ENCODE assay signal across 11 cellular contexts in the genomic region with DNA sequence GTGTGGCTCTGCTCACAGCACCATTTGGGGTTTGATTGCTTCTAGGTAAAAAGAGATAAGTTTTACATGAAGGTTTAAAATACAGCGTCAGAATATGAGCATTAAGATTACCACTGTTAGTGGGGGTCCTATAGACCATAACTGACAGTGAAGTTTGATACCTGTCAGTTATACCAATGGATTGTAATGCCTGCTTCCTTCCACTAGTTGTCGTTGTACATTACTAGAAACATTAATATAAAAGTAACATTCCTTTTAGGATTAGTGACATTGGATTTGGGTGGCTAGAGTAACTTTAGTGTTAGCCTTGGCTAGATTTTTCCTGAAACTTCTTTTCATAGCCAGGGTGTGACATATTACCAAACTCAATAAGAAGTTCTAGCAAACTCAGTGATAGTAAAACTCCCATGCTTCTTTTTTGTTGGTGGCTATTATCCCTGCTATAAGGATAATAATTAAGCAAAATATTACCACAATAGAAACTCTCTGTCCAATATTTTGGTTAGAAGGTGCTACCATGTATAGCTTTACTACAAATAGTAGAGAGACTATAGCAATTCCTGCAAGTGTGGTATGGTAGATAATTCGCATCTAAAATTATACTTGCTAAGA. TPM values are rescaled to one million over a fixed set of nuclear protein-coding genes. Genes with fewer than 3 reads are reported as not detected.
DNase-seq lines count a peak whose midpoint lies in the region; ATAC-seq and TF ChIP-seq lines count a peak whose summit lies in the region.
"Had no signal": no experiment of that assay in that cellular context is flagged by ENCODE, and none has a peak within 500 bp of the region (broad histone marks: within the 10 kb centered on the region; RNA-seq: fewer than 3 reads in every experiment).

No MANE protein-coding gene starts in this region.

- WGBS in GM23248 (ENCODE audit: low coverage in 1 of 2, low lambda C conversion rate in 2 of 2, missing lambda C conversion rate in 2 of 2), 2 experiments = 14 to 28% methylated on average over 3 of the region's 3 CpGs
- WGBS in SK-N-SH (ENCODE audit: low lambda C conversion rate) = 25% methylated on average over 3 of the region's 3 CpGs

- peak; percentile 86 for TF ChIP-seq CTCF in C4-2B (conservative IDR thresholded peaks at IDR 0.05)
- TF ChIP-seq CTCF in SK-N-SH (IDR thresholded peaks at IDR 0.05) = peak; percentile 69
- peak; percentile 25 to 34 for TF ChIP-seq CTCF in left lung (IDR thresholded peaks at IDR 0.05)

- no peaks in the 10 kb centered on the region for H3K36me3 ChIP-seq in GM23248 (ENCODE audit: low read depth)
- H3K36me3 ChIP-seq in SK-N-SH (replicated peaks in 1 of 2; ENCODE audit: control insufficient read depth in 1 of 2, insufficient read depth in 2 of 2, low read length in 1 of 2) = no peaks in the 10 kb centered on the region
- no peaks in the 10 kb centered on the region for H3K36me3 ChIP-seq in left lung

- H3K4me2 ChIP-seq in GM23248 (ENCODE audit: unreplicated experiment) (no peak overlapping the region), SK-N-SH (no peak overlapping the region)

- TF ChIP-seq RAD21 in SK-N-SH (IDR thresholded peaks at IDR 0.05; ENCODE audit: low read length) = no peak

- H3K27ac ChIP-seq in C4-2B = no peak overlapping the region
- H3K27ac ChIP-seq in GM23248 = no peak overlapping the region
- no peak overlapping the region for H3K27ac ChIP-seq in SK-N-SH (ENCODE audit: low read depth in 2 of 2, low read length in 1 of 2)
- no peak overlapping the region for H3K27ac ChIP-seq in left lung

- H3K4me3 ChIP-seq in GM23248 (no peak overlapping the region), SK-N-SH (ENCODE audit: low read depth in 2 of 2, low read length in 1 of 2) (no peak overlapping the region), left lung (no peak overlapping the region)

- no peaks in the 10 kb centered on the region for H3K9me2 ChIP-seq in GM23248 (ENCODE audit: insufficient read depth)
- no peaks in the 10 kb centered on the region for H3K9me2 ChIP-seq in SK-N-SH

- in situ Hi-C loops in GM23248 (cut with MboI) = loop anchor here (25.0 kb wide), 1 partner anchor 1136 kb away; no protein-coding TSS in a partner anchor

- TF ChIP-seq EP300 in SK-N-SH (IDR thresholded peaks at IDR 0.05; ENCODE audit: borderline replicate concordance in 1 of 2, low read depth in 1 of 2, low read length in 1 of 2) = no peak

- H4K20me1 ChIP-seq in GM23248 (ENCODE audit: insufficient read depth) (no peaks in the 10 kb centered on the region), SK-N-SH (ENCODE audit: insufficient read depth) (no peaks in the 10 kb centered on the region)

- no peaks in the 10 kb centered on the region for H3F3A ChIP-seq in GM23248 (ENCODE audit: insufficient read depth)
- no peaks in the 10 kb centered on the region for H3F3A ChIP-seq in SK-N-SH (replicated peaks; ENCODE audit: insufficient read depth)

- H3K9ac ChIP-seq in GM23248 (no peak overlapping the region), SK-N-SH (no peak overlapping the region)

- intact Hi-C loops in left lung (cut with DNase I) = no loop called here

- ATAC-seq in left lung (no peak), GM21515 (IDR thresholded peaks at IDR 0.05; ENCODE audit: unreplicated experiment) (no peak)
- ATAC-seq: stimulated activated naive B cell treated with anti-CD40 and anti-IgM and Interleukin-4, amounts not matched to agents 10 μg/mL and 1 μg/mL and 100 μg/mL, for 72 hours had no signal

- H2AFZ ChIP-seq in GM23248 = no peak overlapping the region
- no peak overlapping the region for H2AFZ ChIP-seq in SK-N-SH (ENCODE audit: low read depth)

- DNase-seq in GM23248 = peak; percentile 18
- no peak for DNase-seq in SK-N-SH
- DNase-seq in left lung = no peak
- DNase-seq in occipital lobe (lab: John Stamatoyannopoulos, UW) = no peak
- DNase-seq in kidney glomerular epithelial cell (lab: John Stamatoyannopoulos, UW) = no peak
- DNase-seq in activated CD4-positive, alpha-beta T cell treated with anti-CD3 and anti-CD28 coated beads, Interleukin-2, amount 50 U/mL, for 48 hours = no peak
- DNase-seq: activated CD4-positive, alpha-beta T cell treated with anti-CD3 and anti-CD28 coated beads, Interleukin-2, amount 50 U/mL, for 4 hours; stimulated activated naive B cell treated with anti-CD40 and anti-IgM and Interleukin-4, amounts not matched to agents 10 μg/mL and 1 μg/mL and 100 μg/mL, for 72 hours had no signal

- no peaks in the 10 kb centered on the region for H3K79me2 ChIP-seq in GM23248 (ENCODE audit: insufficient read depth)
- no peaks in the 10 kb centered on the region for H3K79me2 ChIP-seq in SK-N-SH (ENCODE audit: insufficient read depth)

- CTCF ChIA-PET in SK-N-SH (lab: Yijun Ruan, JAX) = interaction anchor here (0.8 to 6.8 kb wide), 8 partner anchors 10 to 191 kb away, joined by 3 to 63 read pairs (median 4); no protein-coding TSS in a partner anchor

- H3K4me1 ChIP-seq in GM23248 (ENCODE audit: insufficient read depth) = no peaks in the 10 kb centered on the region
- no peaks in the 10 kb centered on the region for H3K4me1 ChIP-seq in SK-N-SH (ENCODE audit: control insufficient read depth in 1 of 2, insufficient read depth in 2 of 2, low read depth in 1 of 2, low read length in 1 of 2)
- no peaks in the 10 kb centered on the region for H3K4me1 ChIP-seq in left lung

- POLR2A ChIA-PET in SK-N-SH (lab: Yijun Ruan, JAX) = no interaction called here

- H3K9me3 ChIP-seq in GM23248 (ENCODE audit: low read depth) (no peaks in the 10 kb centered on the region), SK-N-SH (no peaks in the 10 kb centered on the region), left lung (no peaks in the 10 kb centered on the region)

- H3K27me3 ChIP-seq in GM23248 (replicated peaks; ENCODE audit: insufficient read depth) (0 out of 2 replicates have a peak, but pooled peaks cover 4% of the 10 kb centered on the region), SK-N-SH (ENCODE audit: insufficient read depth) (no peaks in the 10 kb centered on the region), left lung (no peaks in the 10 kb centered on the region)

TF ChIP-seq in SK-N-SH, 30 proteins besides CTCF, POLR2A, EP300 and RAD21:
- no peak for TF ChIP-seq GABPA (IDR thresholded peaks at IDR 0.05; ENCODE audit: low read depth)
- no peak for TF ChIP-seq POLR2AphosphoS5 (IDR thresholded peaks at IDR 0.05; ENCODE audit: low read depth, low read length)
- TF ChIP-seq RFX5 (IDR thresholded peaks at IDR 0.05; ENCODE audit: low read length) = no peak
- TF ChIP-seq, protein P1, sequence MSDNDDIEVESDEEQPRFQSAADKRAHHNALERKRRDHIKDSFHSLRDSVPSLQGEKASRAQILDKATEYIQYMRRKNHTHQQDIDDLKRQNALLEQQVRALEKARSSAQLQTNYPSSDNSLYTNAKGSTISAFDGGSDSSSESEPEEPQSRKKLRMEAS (IDR thresholded peaks at IDR 0.05; ENCODE audit: low read depth) = no peak
- TF ChIP-seq, protein P2, sequence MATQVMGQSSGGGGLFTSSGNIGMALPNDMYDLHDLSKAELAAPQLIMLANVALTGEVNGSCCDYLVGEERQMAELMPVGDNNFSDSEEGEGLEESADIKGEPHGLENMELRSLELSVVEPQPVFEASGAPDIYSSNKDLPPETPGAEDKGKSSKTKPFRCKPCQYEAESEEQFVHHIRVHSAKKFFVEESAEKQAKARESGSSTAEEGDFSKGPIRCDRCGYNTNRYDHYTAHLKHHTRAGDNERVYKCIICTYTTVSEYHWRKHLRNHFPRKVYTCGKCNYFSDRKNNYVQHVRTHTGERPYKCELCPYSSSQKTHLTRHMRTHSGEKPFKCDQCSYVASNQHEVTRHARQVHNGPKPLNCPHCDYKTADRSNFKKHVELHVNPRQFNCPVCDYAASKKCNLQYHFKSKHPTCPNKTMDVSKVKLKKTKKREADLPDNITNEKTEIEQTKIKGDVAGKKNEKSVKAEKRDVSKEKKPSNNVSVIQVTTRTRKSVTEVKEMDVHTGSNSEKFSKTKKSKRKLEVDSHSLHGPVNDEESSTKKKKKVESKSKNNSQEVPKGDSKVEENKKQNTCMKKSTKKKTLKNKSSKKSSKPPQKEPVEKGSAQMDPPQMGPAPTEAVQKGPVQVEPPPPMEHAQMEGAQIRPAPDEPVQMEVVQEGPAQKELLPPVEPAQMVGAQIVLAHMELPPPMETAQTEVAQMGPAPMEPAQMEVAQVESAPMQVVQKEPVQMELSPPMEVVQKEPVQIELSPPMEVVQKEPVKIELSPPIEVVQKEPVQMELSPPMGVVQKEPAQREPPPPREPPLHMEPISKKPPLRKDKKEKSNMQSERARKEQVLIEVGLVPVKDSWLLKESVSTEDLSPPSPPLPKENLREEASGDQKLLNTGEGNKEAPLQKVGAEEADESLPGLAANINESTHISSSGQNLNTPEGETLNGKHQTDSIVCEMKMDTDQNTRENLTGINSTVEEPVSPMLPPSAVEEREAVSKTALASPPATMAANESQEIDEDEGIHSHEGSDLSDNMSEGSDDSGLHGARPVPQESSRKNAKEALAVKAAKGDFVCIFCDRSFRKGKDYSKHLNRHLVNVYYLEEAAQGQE (IDR thresholded peaks at IDR 0.05; ENCODE audit: low read depth, low read length) = no peak
- TF ChIP-seq EZH2phosphoT487 (IDR thresholded peaks at IDR 0.05; ENCODE audit: borderline replicate concordance, low read depth) = no peak
- no peak for TF ChIP-seq RCOR1 (IDR thresholded peaks at IDR 0.05; ENCODE audit: low read length)
- TF ChIP-seq, protein P3, sequence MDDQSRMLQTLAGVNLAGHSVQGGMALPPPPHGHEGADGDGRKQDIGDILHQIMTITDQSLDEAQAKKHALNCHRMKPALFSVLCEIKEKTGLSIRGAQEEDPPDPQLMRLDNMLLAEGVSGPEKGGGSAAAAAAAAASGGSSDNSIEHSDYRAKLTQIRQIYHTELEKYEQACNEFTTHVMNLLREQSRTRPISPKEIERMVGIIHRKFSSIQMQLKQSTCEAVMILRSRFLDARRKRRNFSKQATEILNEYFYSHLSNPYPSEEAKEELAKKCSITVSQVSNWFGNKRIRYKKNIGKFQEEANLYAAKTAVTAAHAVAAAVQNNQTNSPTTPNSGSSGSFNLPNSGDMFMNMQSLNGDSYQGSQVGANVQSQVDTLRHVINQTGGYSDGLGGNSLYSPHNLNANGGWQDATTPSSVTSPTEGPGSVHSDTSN (IDR thresholded peaks at IDR 0.05) = peak; percentile 38; the same call in 1 of the 2 replicates

RNA-seq across cellular contexts. Expression of a gene that starts 57.1 kb away (rescaled TPM):
- not detected in 2 replicates for total RNA-seq in GM23248 (2014; rRNA removed; shearing (Covaris generic))
- polyA plus RNA-seq in GM23248 (2016; fragmentation: Nextera tagmentation; extraction: Ambion mirVana) = not detected in 2 replicates
- polyA plus RNA-seq in SK-N-SH (2012; rRNA removed) = 0.02 and 0.06 TPM in 2 replicates
- 0.06 and 0.13 TPM in 2 replicates for polyA plus RNA-seq in SK-N-SH (2012; cell fraction: cytosol; rRNA removed)
- 0.01 and 0.07 TPM in 2 replicates for polyA plus RNA-seq in SK-N-SH (2012; cell fraction: nucleus; rRNA removed)
- total RNA-seq in left lung = not detected
- 9.7 TPM for total RNA-seq in occipital lobe
- polyA plus RNA-seq: IgD-negative memory B cell had no signal

Comparison
In these comparisons a context has a peak if more than half of its experiments do, and no peak if none do; other contexts are left out.
1. CTCF ChIP-seq: peak in every context shown above with its lines; median percentile 86 in C4-2B; 69 in SK-N-SH; 30 in left lung.
2. RNA of a gene that starts 57.1 kb away (total RNA-seq): 9.7 TPM in occipital lobe (single experiment); not detected in left lung and not detected in GM23248; every median in the first group is over 10 times any median in the second.